In genomic region chr11:69530278-69531070, GRCh38 we compare ENCODE assay signal across 15 cellular contexts. TPM values are rescaled to one million over a fixed set of nuclear protein-coding genes. Genes with fewer than 3 reads are reported as not detected.
DNase-seq lines count a peak whose midpoint lies in the region; ATAC-seq lines count a peak whose summit lies in the region.
"Had no signal": no experiment of that assay in that cellular context is flagged by ENCODE, and none has a peak within 500 bp of the region (broad histone marks: within the 10 kb centered on the region; RNA-seq: fewer than 3 reads in every experiment).

No MANE protein-coding gene starts in this region.

- ATAC-seq in left ventricle myocardium superior (peak; percentile 15), HG03439 (IDR thresholded peaks at IDR 0.05; ENCODE audit: unreplicated experiment) (no peak)
- ATAC-seq in stimulated activated effector memory CD8-positive, alpha-beta T cell treated with anti-CD3 and anti-CD28 coated beads, Interleukin-12 subunit alpha, Interleukin-12 subunit beta, amount 100 ng/mL, for 72 hours = no peak
- ATAC-seq: activated CD4-positive, alpha-beta T cell treated with anti-CD3 and anti-CD28 coated beads for 36 hours; activated T-helper 17 cell treated with anti-CD3 and anti-CD28 coated beads, Interleukin-2, amount 50 U/mL, for 72 hours had no signal

- H3K36me3 ChIP-seq in GM23248 (ENCODE audit: low read depth) = no peaks in the 10 kb centered on the region
- H3K36me3 ChIP-seq: SJSA1 had no signal

- peak overlapping the region; percentile 3 for H3K27ac Mint-ChIP-seq in stimulated activated effector memory CD8-positive, alpha-beta T cell treated with anti-CD3 and anti-CD28 coated beads, Interleukin-12 subunit alpha, Interleukin-12 subunit beta, amount 100 ng/mL, for 72 hours
- H3K27ac Mint-ChIP-seq: activated CD4-positive, alpha-beta T cell treated with anti-CD3 and anti-CD28 coated beads for 36 hours; activated T-helper 17 cell treated with anti-CD3 and anti-CD28 coated beads, Interleukin-2, amount 50 U/mL, for 72 hours had no signal

- no peaks in the 10 kb centered on the region for H3K4me1 ChIP-seq in GM23248 (ENCODE audit: insufficient read depth)

- no peak overlapping the region for H3K4me2 ChIP-seq in GM23248 (ENCODE audit: unreplicated experiment)

- H3K4me1 Mint-ChIP-seq in stimulated activated effector memory CD8-positive, alpha-beta T cell treated with anti-CD3 and anti-CD28 coated beads, Interleukin-12 subunit alpha, Interleukin-12 subunit beta, amount 100 ng/mL, for 72 hours = peaks cover 21% of the 10 kb centered on the region
- H3K4me1 Mint-ChIP-seq: activated CD4-positive, alpha-beta T cell treated with anti-CD3 and anti-CD28 coated beads for 36 hours; activated T-helper 17 cell treated with anti-CD3 and anti-CD28 coated beads, Interleukin-2, amount 50 U/mL, for 72 hours had no signal

- H3K9me3 Mint-ChIP-seq in stimulated activated effector memory CD8-positive, alpha-beta T cell treated with anti-CD3 and anti-CD28 coated beads, Interleukin-12 subunit alpha, Interleukin-12 subunit beta, amount 100 ng/mL, for 72 hours = no peaks in the 10 kb centered on the region
- H3K9me3 Mint-ChIP-seq: activated T-helper 17 cell treated with anti-CD3 and anti-CD28 coated beads, Interleukin-2, amount 50 U/mL, for 72 hours had no signal

- H3K9ac ChIP-seq in GM23248 = no peak overlapping the region

- no peaks in the 10 kb centered on the region for H3K27me3 ChIP-seq in GM23248 (replicated peaks; ENCODE audit: insufficient read depth)
- H3K27me3 ChIP-seq: SJSA1 had no signal

- H3K4me3 ChIP-seq in GM23248 = no peak overlapping the region
- H3K4me3 ChIP-seq: SJSA1 had no signal

- intact Hi-C loops in left ventricle myocardium superior (cut with micrococcal nuclease) = no loop called here

- H2AFZ ChIP-seq in GM23248 = no peak overlapping the region

- no peaks in the 10 kb centered on the region for H3K79me2 ChIP-seq in GM23248 (ENCODE audit: insufficient read depth)

- no peak overlapping the region for H3K4me3 Mint-ChIP-seq in stimulated activated effector memory CD8-positive, alpha-beta T cell treated with anti-CD3 and anti-CD28 coated beads, Interleukin-12 subunit alpha, Interleukin-12 subunit beta, amount 100 ng/mL, for 72 hours
- H3K4me3 Mint-ChIP-seq: activated CD4-positive, alpha-beta T cell treated with anti-CD3 and anti-CD28 coated beads for 36 hours; activated T-helper 17 cell treated with anti-CD3 and anti-CD28 coated beads, Interleukin-2, amount 50 U/mL, for 72 hours had no signal

- H3K36me3 Mint-ChIP-seq in stimulated activated effector memory CD8-positive, alpha-beta T cell treated with anti-CD3 and anti-CD28 coated beads, Interleukin-12 subunit alpha, Interleukin-12 subunit beta, amount 100 ng/mL, for 72 hours = no peaks in the 10 kb centered on the region

- H4K20me1 ChIP-seq in GM23248 (ENCODE audit: insufficient read depth) = no peaks in the 10 kb centered on the region

- no peaks in the 10 kb centered on the region for H3K9me2 ChIP-seq in GM23248 (ENCODE audit: insufficient read depth)

- DNase-seq in SIG-M5 treated with dmso at 0.1 percent for 504 hours (lab: John Stamatoyannopoulos, UW; ENCODE audit: unreplicated experiment) (peak; percentile 54), SIG-M5 (lab: John Stamatoyannopoulos, UW) (no peak), SKM-1 (lab: John Stamatoyannopoulos, UW; ENCODE audit: unreplicated experiment) (peak; percentile 55), left ventricle myocardium superior (no peak), GM23248 (no peak), SK-N-DZ (ENCODE audit: low spot score) (no peak)
- DNase-seq in stimulated activated effector memory CD8-positive, alpha-beta T cell treated with anti-CD3 and anti-CD28 coated beads, Interleukin-12 subunit alpha, Interleukin-12 subunit beta, amount 100 ng/mL, for 72 hours (ENCODE audit: low spot score in 2 of 2) = no peak
- DNase-seq: activated CD4-positive, alpha-beta T cell treated with anti-CD3 and anti-CD28 coated beads for 36 hours; kidney glomerular epithelial cell; NCI-H524 treated with DMSO at 0.1 percent for 48 hours had no signal

- WGBS in GM23248 (ENCODE audit: low coverage in 1 of 2, low lambda C conversion rate in 2 of 2, missing lambda C conversion rate in 2 of 2), 2 experiments = 80 to 81% methylated on average over 19 of the region's 19 CpGs

- no peaks in the 10 kb centered on the region for H3K9me3 ChIP-seq in GM23248 (ENCODE audit: low read depth)
- H3K9me3 ChIP-seq: SJSA1 had no signal

- no peak overlapping the region for H3K27ac ChIP-seq in GM23248
- H3K27ac ChIP-seq: 22Rv1, SJSA1 had no signal

- in situ Hi-C loops in GM23248 (cut with MboI) = no loop called here

- no peaks in the 10 kb centered on the region for H3F3A ChIP-seq in GM23248 (ENCODE audit: insufficient read depth)

RNA-seq across cellular contexts. Expression of gene LINC01488, which starts 49.0 kb away (rescaled TPM):
- total RNA-seq in left ventricle myocardium superior = not detected
- not detected in 2 replicates for total RNA-seq in GM23248 (2014; rRNA removed; shearing (Covaris generic))
- not detected in 2 replicates for polyA plus RNA-seq in GM23248 (2016; fragmentation: Nextera tagmentation; extraction: Ambion mirVana)
- not detected in 2 replicates for polyA plus RNA-seq in SK-N-DZ (2014; cell fraction: cytosol; rRNA removed)
- polyA plus RNA-seq in SK-N-DZ (2014; cell fraction: nucleus; rRNA removed) = 0.27 TPM in 1 of 2 replicates, not detected in the other
- total RNA-seq: activated CD4-positive, alpha-beta T cell treated with anti-CD3 and anti-CD28 coated beads for 36 hours; activated T-helper 17 cell treated with anti-CD3 and anti-CD28 coated beads, Interleukin-2, amount 50 U/mL, for 72 hours; ureter had no signal

Comparison
In these comparisons a context has a peak if more than half of its experiments do, and no peak if none do; other contexts are left out.
1. DNase-seq: peak in SIG-M5 treated with dmso at 0.1 percent for 504 hours (single experiment) and SKM-1 (single experiment); none in SIG-M5 (single experiment), left ventricle myocardium superior (single experiment), stimulated activated effector memory CD8-positive, alpha-beta T cell treated with anti-CD3 and anti-CD28 coated beads, Interleukin-12 subunit alpha, Interleukin-12 subunit beta, amount 100 ng/mL, for 72 hours (0 of 2), GM23248 (single experiment) and SK-N-DZ (single experiment).